16 cellular contexts compared by ENCODE assay signal in the genomic region with DNA sequence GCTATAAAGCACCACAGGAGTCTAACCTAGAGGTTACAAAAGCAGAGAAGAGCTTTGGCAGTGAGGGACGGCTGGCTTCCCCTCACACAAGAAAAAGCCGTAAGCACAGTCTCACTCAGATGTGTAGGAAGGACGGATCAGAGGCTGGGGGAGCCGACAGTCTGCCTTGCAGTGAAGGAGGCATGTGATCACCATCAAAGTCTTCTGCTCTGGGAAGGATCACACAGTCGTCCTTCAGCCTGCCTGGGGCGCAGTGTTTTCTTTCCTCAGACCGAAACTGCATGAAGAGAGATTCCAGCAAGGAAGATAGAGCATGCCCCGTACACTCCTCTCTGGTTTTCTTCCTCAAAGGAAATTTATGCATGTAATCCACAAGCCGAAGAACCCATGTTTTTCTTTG. TPM values are rescaled to one million over a fixed set of nuclear protein-coding genes. Genes with fewer than 3 reads are reported as not detected.
DNase-seq lines count a peak whose midpoint lies in the region; ATAC-seq, FAIRE-seq and TF ChIP-seq lines count a peak whose summit lies in the region.
"Had no signal": no experiment of that assay in that cellular context is flagged by ENCODE, and none has a peak within 500 bp of the region (broad histone marks: within the 10 kb centered on the region; RNA-seq: fewer than 3 reads in every experiment).

No MANE protein-coding gene starts in this region.

- no peak for TF ChIP-seq POLR2A in transverse colon (IDR thresholded peaks at IDR 0.05)

- H3K79me2 ChIP-seq in astrocyte (ENCODE audit: insufficient read depth, low read length) = peaks cover 67% of the 10 kb centered on the region
- H3K79me2 ChIP-seq in mammary epithelial cell (ENCODE audit: insufficient read depth, low read length) = no peaks in the 10 kb centered on the region
- H3K79me2 ChIP-seq: parathyroid adenoma had no signal

- TF ChIP-seq EP300 in transverse colon (IDR thresholded peaks at IDR 0.05; ENCODE audit: low read depth) = no peak

- H3K4me3 ChIP-seq in astrocyte (ENCODE audit: insufficient read depth, low read depth, low read length) (no peak overlapping the region), fibroblast of the aortic adventitia (ENCODE audit: low read depth, low read length) (peak overlapping the region; percentile 2), mucosa of rectum (ENCODE audit: low read length in 2 of 2) (peak overlapping the region in 1 of 2 donors; percentile 22), transverse colon (no peak overlapping the region), mammary epithelial cell (replicated peaks in 1 of 3; ENCODE audit: insufficient read depth in 1 of 3, low read depth in 2 of 3, low read length in 3 of 3) (no peak overlapping the region)

- dilution Hi-C loops in mammary epithelial cell (cut with HindIII; ENCODE audit: low sequenced_read_pairs) = no loop called here

- H3K9ac ChIP-seq in astrocyte (ENCODE audit: low read length) = peak overlapping the region; percentile 52
- peak overlapping the region; percentile 14 to 59 for H3K9ac ChIP-seq in mucosa of rectum (ENCODE audit: low read depth in 1 of 2, low read length in 2 of 2)
- H3K9ac ChIP-seq in mammary epithelial cell (ENCODE audit: insufficient read depth, low read length) = no peak overlapping the region
- H3K9ac ChIP-seq: parathyroid adenoma had no signal

- no peak for ATAC-seq in HG02571 (IDR thresholded peaks at IDR 0.05; ENCODE audit: unreplicated experiment)

- H3K4me1 ChIP-seq in astrocyte (ENCODE audit: insufficient read depth, low read length) (peaks cover 40% of the 10 kb centered on the region), mucosa of rectum (ENCODE audit: control insufficient read depth in 2 of 2, insufficient read depth in 2 of 2, low read length in 2 of 2) (peaks cover 20 to 76% of the 10 kb centered on the region in 2 donors), transverse colon (peaks cover 6 to 78% (median 54%) of the 10 kb centered on the region in 4 donors), mammary epithelial cell (ENCODE audit: insufficient read depth, low read length) (no peaks in the 10 kb centered on the region)
- H3K4me1 ChIP-seq: parathyroid adenoma had no signal

- H3K27me3 Mint-ChIP-seq in astrocyte (ENCODE audit: low read depth, unreplicated experiment) = peaks cover 3% of the 10 kb centered on the region
- H3K27me3 Mint-ChIP-seq: IgD-negative memory B cell had no signal

- DNase-seq in astrocyte (ENCODE audit: low read depth) (no peak), fibroblast of the aortic adventitia (ENCODE audit: low read depth) (peak; percentile 70), transverse colon (peak; percentile 33), mammary epithelial cell (no peak), NCI-H1417 treated with DMSO at 0.1 percent for 48 hours (lab: John Stamatoyannopoulos, UW) (no peak)
- no peak for DNase-seq in central memory CD4-positive, alpha-beta T cell
- DNase-seq: activated CD4-positive, CD25-positive, alpha-beta regulatory T cell treated with anti-CD3 and anti-CD28 coated beads, Interleukin-2, amount 50 U/mL, for 72 hours; C1 segment of cervical spinal cord; kidney; stimulated activated CD4-positive, alpha-beta T cell treated with anti-CD3 and anti-CD28 coated beads, Interleukin-4, amount 100 ng/mL, for 4 hours had no signal

- CTCF ChIA-PET in mammary epithelial cell (lab: Charles Lee; ENCODE audit: low non-redundant PET) = no interaction called here

- H3K9me3 ChIP-seq in astrocyte (ENCODE audit: insufficient read depth, low read depth, low read length) (no peaks in the 10 kb centered on the region), mucosa of rectum (ENCODE audit: control insufficient read depth in 2 of 2, low read length in 2 of 2) (no peaks in the 10 kb centered on the region), transverse colon (no peaks in the 10 kb centered on the region), mammary epithelial cell (replicated peaks; ENCODE audit: insufficient read depth, low read length) (no peaks in the 10 kb centered on the region)

- H4K20me1 ChIP-seq in astrocyte (ENCODE audit: insufficient read depth, low read length) = peaks cover 86% of the 10 kb centered on the region
- H4K20me1 ChIP-seq in mammary epithelial cell (ENCODE audit: insufficient read depth, low read length) = no peaks in the 10 kb centered on the region

- H3K4me3 Mint-ChIP-seq in astrocyte (ENCODE audit: unreplicated experiment) = no peak overlapping the region
- H3K4me3 Mint-ChIP-seq: IgD-negative memory B cell; stimulated activated naive CD8-positive, alpha-beta T cell treated with anti-CD3 and anti-CD28 coated beads, Interleukin-15, Interleukin-2, amounts not matched to agents 100 ng/mL and 50 ng/mL, for 24 hours had no signal

- no peaks in the 10 kb centered on the region for H3K9me3 Mint-ChIP-seq in astrocyte (ENCODE audit: unreplicated experiment)
- H3K9me3 Mint-ChIP-seq: stimulated activated naive CD8-positive, alpha-beta T cell treated with anti-CD3 and anti-CD28 coated beads, Interleukin-15, Interleukin-2, amounts not matched to agents 100 ng/mL and 50 ng/mL, for 24 hours had no signal

- FAIRE-seq in astrocyte (lab: Jason Lieb, UNC) = no peak
- FAIRE-seq: bronchial epithelial cell, kidney had no signal

- peak overlapping the region; percentile 58 for H3K27ac Mint-ChIP-seq in astrocyte (ENCODE audit: unreplicated experiment)
- H3K27ac Mint-ChIP-seq: IgD-negative memory B cell; stimulated activated naive CD8-positive, alpha-beta T cell treated with anti-CD3 and anti-CD28 coated beads, Interleukin-15, Interleukin-2, amounts not matched to agents 100 ng/mL and 50 ng/mL, for 24 hours had no signal

- peak overlapping the region; percentile 55 for H3K27ac ChIP-seq in astrocyte (ENCODE audit: low read depth, low read length)
- H3K27ac ChIP-seq in mucosa of rectum (ENCODE audit: low read depth in 2 of 2, low read length in 2 of 2) = peak overlapping the region; percentile 82 to 85
- peak overlapping the region; percentile 77 to 82 (median 80) for H3K27ac ChIP-seq in transverse colon
- H3K27ac ChIP-seq in mammary epithelial cell (ENCODE audit: insufficient read depth, low read depth, low read length) = no peak overlapping the region
- H3K27ac ChIP-seq: parathyroid adenoma had no signal

- H3K27me3 ChIP-seq in astrocyte (ENCODE audit: insufficient read depth, low read length) (no peaks in the 10 kb centered on the region), mucosa of rectum (ENCODE audit: control insufficient read depth in 2 of 2, insufficient read depth in 2 of 2, low read length in 2 of 2) (peaks cover 0 to 7% of the 10 kb centered on the region in 2 donors), transverse colon (no peaks in the 10 kb centered on the region), mammary epithelial cell (ENCODE audit: insufficient read depth, low read length) (no peaks in the 10 kb centered on the region)

- no TSS peak for BruUV-seq in mammary epithelial cell (replicated peaks; lab: Mats Ljungman, UMichigan)

- H3K36me3 Mint-ChIP-seq in astrocyte (ENCODE audit: low read depth, unreplicated experiment) = peaks cover 13% of the 10 kb centered on the region
- H3K36me3 Mint-ChIP-seq: IgD-negative memory B cell had no signal

- peaks cover 13% of the 10 kb centered on the region for H3K4me1 Mint-ChIP-seq in astrocyte (ENCODE audit: low read depth, unreplicated experiment)

- in situ Hi-C loops in transverse colon (cut with MboI; ENCODE audit: low pct_ligation_motif_present in 1 of 4, low pct_unique_long_range_greater_than_20kb in 1 of 4, low sequenced_read_pairs in 3 of 4) = no loop called here
- in situ Hi-C loops in mammary epithelial cell (cut with MboI; ENCODE audit: low sequenced_read_pairs in 2 of 2) = no loop called here

- H3K4me2 ChIP-seq in astrocyte (ENCODE audit: low read length) = peak overlapping the region; percentile 69
- H3K4me2 ChIP-seq in mammary epithelial cell (ENCODE audit: insufficient read depth, low read depth, low read length) = no peak overlapping the region

- intact Hi-C loops in transverse colon (cut with DNase I; ENCODE audit: low total_unique reads) (no loop called here), mammary epithelial cell (cut with micrococcal nuclease) (no loop called here)

- no peak for TF ChIP-seq CTCF in astrocyte (IDR thresholded peaks at IDR 0.05; ENCODE audit: insufficient read depth, low read depth, low read length)
- TF ChIP-seq CTCF in fibroblast of the aortic adventitia (IDR thresholded peaks at IDR 0.05; ENCODE audit: insufficient read depth, low read length) = no peak
- TF ChIP-seq CTCF in transverse colon (IDR thresholded peaks at IDR 0.05) = no peak
- no peak for TF ChIP-seq CTCF in mammary epithelial cell (conservative IDR thresholded peaks at IDR 0.05 in 1 of 2, IDR thresholded peaks at IDR 0.05 in 1 of 2; ENCODE audit: extremely low read depth in 1 of 2, insufficient read depth in 1 of 2, low read depth in 1 of 2, low read length in 2 of 2)

- peaks cover 22% of the 10 kb centered on the region for H3K36me3 ChIP-seq in astrocyte (ENCODE audit: insufficient read depth, low read length)
- H3K36me3 ChIP-seq in mucosa of rectum (ENCODE audit: control insufficient read depth in 2 of 2, insufficient read depth in 2 of 2, low read length in 2 of 2) = peaks cover 3 to 7% of the 10 kb centered on the region in 2 donors
- H3K36me3 ChIP-seq in transverse colon = no peaks in the 10 kb centered on the region
- no peaks in the 10 kb centered on the region for H3K36me3 ChIP-seq in mammary epithelial cell (ENCODE audit: insufficient read depth, low read length)

- WGBS in transverse colon (ENCODE audit: low coverage in 1 of 2), 2 donors = 33 to 46% methylated on average over 5 to 9 of the region's 9 CpGs
- WGBS in mammary epithelial cell (ENCODE audit: low coverage, missing lambda C conversion rate) = 88% methylated on average over 6 of the region's 9 CpGs

- H2AFZ ChIP-seq in astrocyte (ENCODE audit: low read depth, low read length) (no peak overlapping the region), mammary epithelial cell (ENCODE audit: low read depth, low read length) (no peak overlapping the region)
- H2AFZ ChIP-seq: parathyroid adenoma had no signal

RNA-seq across cellular contexts. Expression of a gene that starts 24.1 kb away (rescaled TPM):
- total RNA-seq in astrocyte (9.4 and 10.9 TPM in 2 replicates), fibroblast of the aortic adventitia (ENCODE audit: low replicate concordance) (22.5 and 34.0 TPM in 2 replicates), transverse colon (100 to 1,000 TPM in 1 of 4 donors, 10 to 100 TPM in 3; 49.7 to 223 (median 65.7) TPM), mammary epithelial cell (1 to 10 TPM; 1.0 to 3.6 TPM)
- polyA plus RNA-seq in mammary epithelial cell = 0.62 TPM
- not detected for polyA minus RNA-seq in mammary epithelial cell
- polyA plus RNA-seq: IgD-negative memory B cell had no signal

Comparison
In these comparisons a context has a peak if more than half of its experiments do, and no peak if none do; other contexts are left out.
1. DNase-seq: peak in fibroblast of the aortic adventitia (single experiment) and transverse colon (single experiment); none in astrocyte (single experiment), mammary epithelial cell (single experiment), central memory CD4-positive, alpha-beta T cell (single experiment) and NCI-H1417 treated with DMSO at 0.1 percent for 48 hours (single experiment).